In genomic region chr11:1538153-1538552, GRCh38 we compare ENCODE assay signal across 25 cellular contexts. TPM values are rescaled to one million over a fixed set of nuclear protein-coding genes. Genes with fewer than 3 reads are reported as not detected.
DNase-seq lines count a peak whose midpoint lies in the region; ATAC-seq, FAIRE-seq and TF ChIP-seq lines count a peak whose summit lies in the region.
"Had no signal": no experiment of that assay in that cellular context is flagged by ENCODE, and none has a peak within 500 bp of the region (broad histone marks: within the 10 kb centered on the region; RNA-seq: fewer than 3 reads in every experiment).

No MANE protein-coding gene starts in this region.

- no peak for FAIRE-seq in K562 (lab: Jason Lieb, UNC)
- FAIRE-seq: A204.1, D721Med, G401.6, GM12891, GM19239 had no signal

- in situ Hi-C loops in K562 (cut with MboI), result no loop called here

- H3K36me3 Mint-ChIP-seq in neural progenitor cell, result no peaks in the 10 kb centered on the region

- intact Hi-C loops in Right ventricle myocardium inferior (cut with DNase I), result no loop called here
- intact Hi-C loops in cardiac septum (cut with DNase I), result loop anchor here (5.0 kb wide), 1 partner anchor 34 kb away; the partner anchor contains the start of gene DUSP8
- intact Hi-C loops in K562 (cut with micrococcal nuclease), result no loop called here

- WGBS in K562 (ENCODE audit: insufficient coverage, low coverage, missing lambda C conversion rate), result 31% methylated on average over 5 of the region's 5 CpGs

- peaks cover 6% of the 10 kb centered on the region for H3K9me1 ChIP-seq in K562 (ENCODE audit: control insufficient read depth, insufficient read depth, low read length)

- TF ChIP-seq CTCF in K562 (IDR thresholded peaks at IDR 0.05 in 2 of 3, conservative IDR thresholded peaks at IDR 0.05 in 1 of 3; ENCODE audit: insufficient read depth in 2 of 3, low read depth in 1 of 3, low read length in 3 of 3) (no peak), neural progenitor cell (IDR thresholded peaks at IDR 0.05) (no peak)

- no peak overlapping the region for H3K27ac ChIP-seq in K562 (ENCODE audit: extremely low read depth, low read depth, low read length)
- H3K27ac ChIP-seq in neural progenitor cell, result no peak overlapping the region
- H3K27ac ChIP-seq: BLaER1 had no signal

- peaks cover 9% of the 10 kb centered on the region; the same call in 1 of the 2 replicates for H4K20me1 ChIP-seq in K562 (replicated peaks; ENCODE audit: control insufficient read depth, insufficient read depth, low read length)
- peaks cover 19% of the 10 kb centered on the region for H4K20me1 ChIP-seq in neural progenitor cell (ENCODE audit: low read depth)

- DNase-seq in Right ventricle myocardium inferior (ENCODE audit: missing footprints) (peak; percentile 4), cardiac septum (ENCODE audit: low spot score) (no peak), K562 (ENCODE audit: extremely low read depth in 1 of 4, low spot score in 3 of 4) (no peak), neural progenitor cell (ENCODE audit: low spot score) (no peak), NCI-H446 treated with DMSO at 0.1 percent for 48 hours (lab: John Stamatoyannopoulos, UW) (no peak), kidney glomerular epithelial cell (lab: John Stamatoyannopoulos, UW) (no peak)
- DNase-seq: 8988T; ACHN; BE2C; C1 segment of cervical spinal cord; Caco-2; Calu3; CD4-positive, CD25-positive, alpha-beta regulatory T cell; CD8-positive, alpha-beta T cell; DMS79 treated with DMSO at 0.1 percent for 48 hours; GF-D8 had no signal

- no peak for TF ChIP-seq EP300 in K562 (IDR thresholded peaks at IDR 0.05; ENCODE audit: low read length)

- H3K4me3 Mint-ChIP-seq in neural progenitor cell, result peak overlapping the region; percentile 60
- H3K4me3 Mint-ChIP-seq: CD8-positive, alpha-beta T cell had no signal

- TF ChIP-seq POLR2A in K562 (conservative IDR thresholded peaks at IDR 0.05), result no peak

- no peak overlapping the region for H3K9ac ChIP-seq in K562 (ENCODE audit: insufficient read depth in 1 of 2, low read depth in 2 of 2, low read length in 2 of 2)
- no peak overlapping the region for H3K9ac ChIP-seq in neural progenitor cell
- H3K9ac ChIP-seq: BLaER1 had no signal

- H3K79me2 ChIP-seq in K562 (ENCODE audit: control insufficient read depth, insufficient read depth, low read length) (peaks cover 29% of the 10 kb centered on the region; the same call in 2 of the 3 replicates), neural progenitor cell (ENCODE audit: low read depth) (peaks cover 15% of the 10 kb centered on the region)

- TF ChIP-seq RAD21 in K562 (CRISPR knock-in tag; conservative IDR thresholded peaks at IDR 0.05 in 1 of 2, IDR thresholded peaks at IDR 0.05 in 1 of 2), result no peak

- H3F3A ChIP-seq in neural progenitor cell (ENCODE audit: low read depth), result no peaks in the 10 kb centered on the region

- no peak overlapping the region for H2AFZ ChIP-seq in K562 (ENCODE audit: low read depth, low read length)
- no peak overlapping the region for H2AFZ ChIP-seq in neural progenitor cell (replicated peaks)

- H3K9me3 Mint-ChIP-seq in neural progenitor cell, result no peaks in the 10 kb centered on the region
- H3K9me3 Mint-ChIP-seq: CD8-positive, alpha-beta T cell had no signal

- H3K9me3 ChIP-seq in K562 (replicated peaks; ENCODE audit: control insufficient read depth, insufficient read depth, low read depth, low read length) (no peaks in the 10 kb centered on the region), neural progenitor cell (ENCODE audit: low read depth) (no peaks in the 10 kb centered on the region)
- H3K9me3 ChIP-seq: BE2C, Caco-2 had no signal

- ATAC-seq in Right ventricle myocardium inferior (no peak), K562 (no peak)
- ATAC-seq: CD8-positive, alpha-beta T cell had no signal

- no TSS peak for BruUV-seq in K562 (replicated peaks; lab: Mats Ljungman, UMichigan)

- no peaks in the 10 kb centered on the region for H3K4me1 Mint-ChIP-seq in neural progenitor cell
- H3K4me1 Mint-ChIP-seq: CD14-positive monocyte had no signal

- H3K36me3 ChIP-seq in K562 (ENCODE audit: control insufficient read depth, insufficient read depth, low read length) (peaks cover 5% of the 10 kb centered on the region; the same call in 1 of the 3 replicates), neural progenitor cell (no peaks in the 10 kb centered on the region)
- H3K36me3 ChIP-seq: BE2C had no signal

- H3K4me2 ChIP-seq in K562 (ENCODE audit: insufficient read depth, low read length) (no peak overlapping the region), neural progenitor cell (no peak overlapping the region)
- H3K4me2 ChIP-seq: BLaER1 had no signal

- POLR2A ChIA-PET in K562 (lab: Yijun Ruan, JAX), result interaction anchor here (0.8 kb wide), 1 partner anchor 9 kb away, joined by 4 read pairs; no protein-coding TSS in a partner anchor

- H3K27ac Mint-ChIP-seq in neural progenitor cell, result no peak overlapping the region
- H3K27ac Mint-ChIP-seq: CD14-positive monocyte; CD4-positive, CD25-positive, alpha-beta regulatory T cell; CD8-positive, alpha-beta T cell had no signal

- no peak overlapping the region for H3K4me3 ChIP-seq in K562
- no peak overlapping the region for H3K4me3 ChIP-seq in neural progenitor cell
- H3K4me3 ChIP-seq: BLaER1 had no signal

- CTCF ChIA-PET in K562 (lab: Yijun Ruan, JAX; ENCODE audit: low intra/inter-chr PET ratio), result no interaction called here

- H3K27me3 Mint-ChIP-seq in neural progenitor cell (ENCODE audit: insufficient read depth, low read depth), result peaks cover 18% of the 10 kb centered on the region

- H3K27me3 ChIP-seq in K562 (ENCODE audit: control insufficient read depth in 2 of 2, insufficient read depth in 2 of 2, low read length in 2 of 2) (no peaks in the 10 kb centered on the region; a peak in 1 of 5 replicates), neural progenitor cell (peaks cover 34% of the 10 kb centered on the region)
- H3K27me3 ChIP-seq: BE2C had no signal

- H3K4me1 ChIP-seq in K562 (replicated peaks in 1 of 2; ENCODE audit: control insufficient read depth in 2 of 2, insufficient read depth in 2 of 2, low read length in 2 of 2), result peaks cover 4 to 40% of the 10 kb centered on the region in 2 experiments; a peak in 4 of 5 replicates
- H3K4me1 ChIP-seq in neural progenitor cell, result peaks cover 7% of the 10 kb centered on the region
- H3K4me1 ChIP-seq: BE2C, BLaER1, Caco-2 had no signal

RNA-seq across cellular contexts. Expression of gene DUSP8, which starts 33.9 kb away (rescaled TPM):
- 10.5 TPM for total RNA-seq in Right ventricle myocardium inferior
- 36.9 TPM for total RNA-seq in cardiac septum
- total RNA-seq in K562 (2011; cell fraction: chromatin; rRNA removed; ENCODE audit: low replicate concordance), result 2.6 and 6.2 TPM in 2 replicates
- total RNA-seq in K562 (2011; cell fraction: nucleolus; rRNA removed), result 1.4 and 3.5 TPM in 2 replicates
- total RNA-seq in K562 (2011; cell fraction: nucleoplasm; rRNA removed), result 2.0 and 5.0 TPM in 2 replicates
- 0.18 and 0.29 TPM in 2 replicates for total RNA-seq in K562 (2014; rRNA removed)
- 0.22 and 0.33 TPM in 2 replicates for total RNA-seq in K562 (2014; rRNA removed; fragmentation: Illumina TruSeq; extraction: Trizol)
- 0.14 TPM in 1 of 2 replicates, not detected in the other for total RNA-seq in K562 (2015; rRNA removed; fragmentation: Illumina TruSeq; extraction: Trizol)
- total RNA-seq in K562 (2021), result 0.83 and 2.0 TPM in 2 replicates
- polyA plus RNA-seq in K562 (2011; rRNA removed), result 2.0 and 4.4 TPM in 2 replicates
- 1.8 and 2.8 TPM in 2 replicates for polyA plus RNA-seq in K562 (2011; cell fraction: cytosol; rRNA removed)
- polyA plus RNA-seq in K562 (2011; cell fraction: nucleus; rRNA removed), result 3.9 and 5.9 TPM in 2 replicates
- polyA plus RNA-seq in K562 (2012), result 1.7 and 1.8 TPM in 2 replicates
- polyA plus RNA-seq in K562 (2014; fragmentation: Illumina TruSeq; extraction: Trizol), result 0.86 and 1.7 TPM in 2 replicates
- not detected for polyA plus RNA-seq in K562 (2014; fragmentation: Nextera tagmentation; extraction: Ambion mirVana)
- 0.50 and 1.0 TPM in 2 replicates for polyA plus RNA-seq in K562 (2014; rRNA removed)
- polyA minus RNA-seq in K562 (2011; rRNA and poly(A)+ RNA removed), result 0.81 and 1.4 TPM in 2 replicates
- polyA minus RNA-seq in K562 (2011; cell fraction: cytosol; rRNA and poly(A)+ RNA removed), result 2.7 and 4.1 TPM in 2 replicates
- polyA minus RNA-seq in K562 (2011; cell fraction: nucleus; rRNA and poly(A)+ RNA removed), result 0.78 and 1.1 TPM in 2 replicates
- 0.09 and 0.28 TPM in 2 replicates for total RNA-seq in neural progenitor cell (ENCODE audit: low replicate concordance)
- polyA plus RNA-seq: CD14-positive monocyte had no signal

RNA-seq across cellular contexts. Expression of gene KRTAP5-1, which starts 46.9 kb away (rescaled TPM):
- total RNA-seq in Right ventricle myocardium inferior (not detected), cardiac septum (not detected), K562 (2014; rRNA removed) (not detected in 2 replicates), K562 (2014; rRNA removed; fragmentation: Illumina TruSeq; extraction: Trizol) (not detected in 2 replicates), K562 (2015; rRNA removed; fragmentation: Illumina TruSeq; extraction: Trizol) (not detected in 2 replicates), K562 (2021) (not detected in 2 replicates), neural progenitor cell (ENCODE audit: low replicate concordance) (not detected in 2 replicates)
- total RNA-seq in K562 (2011; cell fraction: chromatin; rRNA removed; ENCODE audit: low replicate concordance), result not detected in 2 replicates
- total RNA-seq in K562 (2011; cell fraction: nucleolus; rRNA removed), result not detected in 2 replicates
- not detected in 2 replicates for total RNA-seq in K562 (2011; cell fraction: nucleoplasm; rRNA removed)
- polyA plus RNA-seq in K562 (2011; rRNA removed) (not detected in 2 replicates), K562 (2014; fragmentation: Illumina TruSeq; extraction: Trizol) (not detected in 2 replicates), K562 (2014; fragmentation: Nextera tagmentation; extraction: Ambion mirVana) (not detected), K562 (2014; rRNA removed) (not detected in 2 replicates)
- polyA plus RNA-seq in K562 (2011; cell fraction: cytosol; rRNA removed), result not detected in 2 replicates
- not detected in 2 replicates for polyA plus RNA-seq in K562 (2011; cell fraction: nucleus; rRNA removed)
- polyA plus RNA-seq in K562 (2012), result not detected in 2 replicates
- not detected in 2 replicates for polyA minus RNA-seq in K562 (2011; rRNA and poly(A)+ RNA removed)
- polyA minus RNA-seq in K562 (2011; cell fraction: cytosol; rRNA and poly(A)+ RNA removed), result not detected in 2 replicates
- not detected in 2 replicates for polyA minus RNA-seq in K562 (2011; cell fraction: nucleus; rRNA and poly(A)+ RNA removed)
- total RNA-seq: A673; Caco-2; Calu3; CD4-positive, CD25-positive, alpha-beta regulatory T cell; CD8-positive, alpha-beta T cell had no signal
- polyA plus RNA-seq: AG04450; CD14-positive monocyte; CD4-positive, CD25-positive, alpha-beta regulatory T cell had no signal

RNA-seq across cellular contexts. Expression of gene MOB2, which starts 51.6 kb away (rescaled TPM):
- total RNA-seq in Right ventricle myocardium inferior (48.7 TPM), cardiac septum (48.5 TPM), K562 (2014; rRNA removed) (18.9 and 19.1 TPM in 2 replicates), K562 (2014; rRNA removed; fragmentation: Illumina TruSeq; extraction: Trizol) (9.0 and 16.7 TPM in 2 replicates), K562 (2015; rRNA removed; fragmentation: Illumina TruSeq; extraction: Trizol) (18.9 and 19.2 TPM in 2 replicates), K562 (2021) (23.6 and 24.9 TPM in 2 replicates), neural progenitor cell (ENCODE audit: low replicate concordance) (8.0 and 17.6 TPM in 2 replicates)
- 14.8 and 29.8 TPM in 2 replicates for total RNA-seq in K562 (2011; cell fraction: chromatin; rRNA removed; ENCODE audit: low replicate concordance)
- total RNA-seq in K562 (2011; cell fraction: nucleolus; rRNA removed), result 29.5 and 31.0 TPM in 2 replicates
- total RNA-seq in K562 (2011; cell fraction: nucleoplasm; rRNA removed), result 17.6 and 19.9 TPM in 2 replicates
- polyA plus RNA-seq in K562 (2011; rRNA removed) (30.4 and 33.3 TPM in 2 replicates), K562 (2014; fragmentation: Illumina TruSeq; extraction: Trizol) (36.8 and 46.3 TPM in 2 replicates), K562 (2014; fragmentation: Nextera tagmentation; extraction: Ambion mirVana) (under 1 TPM; 0.17 to 0.41 TPM), K562 (2014; rRNA removed) (24.3 and 27.5 TPM in 2 replicates)
- 32.0 and 48.0 TPM in 2 replicates for polyA plus RNA-seq in K562 (2011; cell fraction: cytosol; rRNA removed)
- 38.7 and 62.4 TPM in 2 replicates for polyA plus RNA-seq in K562 (2011; cell fraction: nucleus; rRNA removed)
- polyA plus RNA-seq in K562 (2012), result 19.2 and 26.7 TPM in 2 replicates
- polyA minus RNA-seq in K562 (2011; rRNA and poly(A)+ RNA removed), result 16.6 and 22.5 TPM in 2 replicates
- polyA minus RNA-seq in K562 (2011; cell fraction: cytosol; rRNA and poly(A)+ RNA removed), result 10.3 and 13.7 TPM in 2 replicates
- polyA minus RNA-seq in K562 (2011; cell fraction: nucleus; rRNA and poly(A)+ RNA removed), result 7.5 and 12.7 TPM in 2 replicates

RNA-seq across cellular contexts. Expression of gene KRTAP5-2, which starts 59.9 kb away (rescaled TPM):
- total RNA-seq in Right ventricle myocardium inferior (not detected), cardiac septum (not detected), K562 (2014; rRNA removed) (not detected in 2 replicates), K562 (2014; rRNA removed; fragmentation: Illumina TruSeq; extraction: Trizol) (not detected in 2 replicates), K562 (2015; rRNA removed; fragmentation: Illumina TruSeq; extraction: Trizol) (not detected in 2 replicates), K562 (2021) (not detected in 2 replicates), neural progenitor cell (ENCODE audit: low replicate concordance) (not detected in 2 replicates)
- total RNA-seq in K562 (2011; cell fraction: chromatin; rRNA removed; ENCODE audit: low replicate concordance), result not detected in 2 replicates
- total RNA-seq in K562 (2011; cell fraction: nucleolus; rRNA removed), result not detected in 2 replicates
- total RNA-seq in K562 (2011; cell fraction: nucleoplasm; rRNA removed), result not detected in 2 replicates
- polyA plus RNA-seq in K562 (2011; rRNA removed) (not detected in 2 replicates), K562 (2014; fragmentation: Illumina TruSeq; extraction: Trizol) (not detected in 2 replicates), K562 (2014; fragmentation: Nextera tagmentation; extraction: Ambion mirVana) (not detected), K562 (2014; rRNA removed) (not detected in 2 replicates)
- polyA plus RNA-seq in K562 (2011; cell fraction: cytosol; rRNA removed), result not detected in 2 replicates
- not detected in 2 replicates for polyA plus RNA-seq in K562 (2011; cell fraction: nucleus; rRNA removed)
- not detected in 2 replicates for polyA plus RNA-seq in K562 (2012)
- polyA minus RNA-seq in K562 (2011; rRNA and poly(A)+ RNA removed), result not detected in 2 replicates
- polyA minus RNA-seq in K562 (2011; cell fraction: cytosol; rRNA and poly(A)+ RNA removed), result not detected in 2 replicates
- polyA minus RNA-seq in K562 (2011; cell fraction: nucleus; rRNA and poly(A)+ RNA removed), result not detected in 2 replicates
- total RNA-seq: A673; Caco-2; Calu3; CD8-positive, alpha-beta T cell had no signal
- polyA plus RNA-seq: AG04450; CD14-positive monocyte; CD4-positive, CD25-positive, alpha-beta regulatory T cell had no signal
